Comparison of ENCODE assay signal across 12 cellular contexts in the genomic region with DNA sequence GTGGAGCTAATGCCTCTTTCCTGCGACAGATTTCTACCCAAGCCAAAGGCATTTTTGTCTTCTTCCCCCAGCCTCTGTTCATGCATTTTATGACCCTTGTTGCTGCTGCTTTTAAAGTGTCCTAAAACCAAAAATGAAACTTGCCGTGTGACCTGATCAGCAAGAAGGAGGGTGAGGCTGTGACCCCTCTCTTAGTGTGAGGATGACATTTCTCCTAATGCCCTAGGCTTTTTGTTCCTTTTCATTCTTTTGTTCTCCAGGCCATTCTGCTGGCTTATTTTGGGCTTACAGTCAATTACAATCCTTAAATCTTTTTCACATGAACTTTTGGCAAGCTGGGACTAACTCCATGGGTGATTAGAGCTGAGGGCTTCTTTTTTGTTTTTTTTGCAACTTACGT. TPM values are rescaled to one million over a fixed set of nuclear protein-coding genes. Genes with fewer than 3 reads are reported as not detected.
DNase-seq lines count a peak whose midpoint lies in the region; ATAC-seq, FAIRE-seq and TF ChIP-seq lines count a peak whose summit lies in the region.
"Had no signal": no experiment of that assay in that cellular context is flagged by ENCODE, and none has a peak within 500 bp of the region (broad histone marks: within the 10 kb centered on the region; RNA-seq: fewer than 3 reads in every experiment).

No MANE protein-coding gene starts in this region.

- TF ChIP-seq CTCF in GM23338 (conservative IDR thresholded peaks at IDR 0.05; ENCODE audit: low read depth in 2 of 2) = no peak

- peaks cover 24% of the 10 kb centered on the region for H3K79me1 ChIP-seq in trophoblast cell (ENCODE audit: low read length)

- H2BK12ac ChIP-seq in trophoblast cell (ENCODE audit: low read length) = peak overlapping the region; percentile 55

- H3K4me3 ChIP-seq in GM23338 (no peak overlapping the region), trophoblast cell (ENCODE audit: low read depth, low read length) (no peak overlapping the region)

- no peaks in the 10 kb centered on the region for H3K9me3 ChIP-seq in trophoblast cell (ENCODE audit: insufficient read depth, low read depth, low read length)
- H3K9me3 ChIP-seq: neutrophil had no signal

- H3K23ac ChIP-seq in trophoblast cell (ENCODE audit: low read length) = no peak overlapping the region

- no peak for TF ChIP-seq POLR2A in GM12892 (IDR thresholded peaks at IDR 0.05; ENCODE audit: low read depth, low read length)

- H3K79me2 ChIP-seq in GM23338 (replicated peaks; ENCODE audit: insufficient read depth) (peaks cover 88% of the 10 kb centered on the region), trophoblast cell (ENCODE audit: control insufficient read depth, insufficient read depth, low read length, poor library complexity) (peaks cover 8% of the 10 kb centered on the region)

- H3K27ac Mint-ChIP-seq in GM23338 = peak overlapping the region; percentile 56

- H4K91ac ChIP-seq in trophoblast cell (ENCODE audit: low read depth, low read length) = peak overlapping the region; percentile 79

- H2AK5ac ChIP-seq in trophoblast cell (ENCODE audit: low read length) = peak overlapping the region; percentile 60

- H2AFZ ChIP-seq in GM23338 (no peak overlapping the region), trophoblast cell (ENCODE audit: insufficient read depth, low read length, poor library complexity) (no peak overlapping the region)

- H2BK5ac ChIP-seq in trophoblast cell (ENCODE audit: low read depth, low read length, poor library complexity) = peak overlapping the region; percentile 67

- H3K27ac ChIP-seq in GM23338 (ENCODE audit: low read depth) (peak overlapping the region; percentile 60), trophoblast cell (ENCODE audit: low read depth, low read length) (peak overlapping the region; percentile 78)
- H3K27ac ChIP-seq: neutrophil had no signal

- H3F3A ChIP-seq in GM23338 (replicated peaks; ENCODE audit: low read depth) = no peaks in the 10 kb centered on the region

- H3K36me3 ChIP-seq in GM23338 (ENCODE audit: insufficient read depth) (no peaks in the 10 kb centered on the region), trophoblast cell (ENCODE audit: control insufficient read depth in 1 of 2, insufficient read depth in 2 of 2, low read length in 2 of 2) (no peaks in the 10 kb centered on the region)

- H3K4me2 ChIP-seq in GM23338 (0 out of 2 replicates have a peak overlapping the region, but pooled peaks have one; percentile 25), trophoblast cell (ENCODE audit: low read length) (no peak overlapping the region)

- WGBS in trophoblast cell (ENCODE audit: extremely low coverage, insufficient coverage, insufficient read length) = no CpG with 5 or more reads among the region's 3 CpGs

- H3K27me3 ChIP-seq in GM23338 (ENCODE audit: insufficient read depth) (no peaks in the 10 kb centered on the region), trophoblast cell (ENCODE audit: insufficient read depth, low read length) (no peaks in the 10 kb centered on the region)
- H3K27me3 ChIP-seq: neutrophil had no signal

- no peak overlapping the region for H4K12ac ChIP-seq in trophoblast cell (ENCODE audit: low read depth, low read length)

- H3K27me3 Mint-ChIP-seq in GM23338 (ENCODE audit: insufficient read depth, low read depth, poor library complexity) = peaks cover 6% of the 10 kb centered on the region
- H3K27me3 Mint-ChIP-seq: effector memory CD8-positive, alpha-beta T cell had no signal

- peaks cover 59% of the 10 kb centered on the region for H3K4me1 Mint-ChIP-seq in GM23338

- H3K9me3 Mint-ChIP-seq in GM23338 = peaks cover 3% of the 10 kb centered on the region; the same call in 2 of the 3 replicates
- H3K9me3 Mint-ChIP-seq: effector memory CD8-positive, alpha-beta T cell had no signal

- H3K4me3 Mint-ChIP-seq in GM23338 = no peak overlapping the region
- H3K4me3 Mint-ChIP-seq: effector memory CD8-positive, alpha-beta T cell had no signal

- H3K9ac ChIP-seq in trophoblast cell (ENCODE audit: low read length) = no peak overlapping the region

- peaks cover 4% of the 10 kb centered on the region; the same call in 2 of the 3 replicates for H3K36me3 Mint-ChIP-seq in GM23338 (ENCODE audit: low read depth)

- no peak for FAIRE-seq in GM12892 (lab: Jason Lieb, UNC)

- peaks cover 34% of the 10 kb centered on the region for H3K4me1 ChIP-seq in GM23338 (ENCODE audit: insufficient read depth)
- H3K4me1 ChIP-seq in trophoblast cell (ENCODE audit: control insufficient read depth in 1 of 2, insufficient read depth in 2 of 2, low read length in 2 of 2) = peaks cover 34 to 44% of the 10 kb centered on the region in 2 experiments

- H2BK120ac ChIP-seq in trophoblast cell (ENCODE audit: insufficient read depth, low read length, poor library complexity) = peak overlapping the region; percentile 39

- peak overlapping the region; percentile 82 for H3K14ac ChIP-seq in trophoblast cell (ENCODE audit: low read length)

- ATAC-seq in GM18517 (IDR thresholded peaks at IDR 0.05; ENCODE audit: unreplicated experiment) (peak; percentile 70), GM23338 (no peak; the same call in 2 of the 3 replicates), HG02588 (IDR thresholded peaks at IDR 0.05; ENCODE audit: unreplicated experiment) (no peak), GM21367 (IDR thresholded peaks at IDR 0.05; ENCODE audit: unreplicated experiment) (no peak)
- ATAC-seq: effector memory CD8-positive, alpha-beta T cell had no signal

- DNase-seq in GM23338 (ENCODE audit: low spot score) (no peak), NAMALWA (ENCODE audit: low spot score) (peak; percentile 29), trophoblast cell (peak; percentile 10 to 40), GM12892 (ENCODE audit: insufficient read length) (no peak), NCI-H748 (lab: John Stamatoyannopoulos, UW; ENCODE audit: unreplicated experiment) (no peak)
- DNase-seq: DMS 273 treated with DMSO at 0.1 percent for 48 hours; effector memory CD8-positive, alpha-beta T cell; Karpas-422 had no signal

- H3K4ac ChIP-seq in trophoblast cell (ENCODE audit: low read depth, low read length) = peak overlapping the region; percentile 39

- H3K9me2 ChIP-seq in GM23338 (ENCODE audit: insufficient read depth) = no peaks in the 10 kb centered on the region

- peak overlapping the region; percentile 44 for H4K8ac ChIP-seq in trophoblast cell (ENCODE audit: low read depth, low read length)

- peak overlapping the region; percentile 45 for H3K18ac ChIP-seq in trophoblast cell (ENCODE audit: low read length)

- H4K20me1 ChIP-seq in GM23338 (replicated peaks; ENCODE audit: insufficient read depth) = no peaks in the 10 kb centered on the region

TF ChIP-seq in GM23338, 12 proteins besides CTCF, POLR2A, EP300 and RAD21:
- TF ChIP-seq NANOG (IDR thresholded peaks at IDR 0.05; ENCODE audit: borderline replicate concordance) (no peak), POLR2AphosphoS5 (IDR thresholded peaks at IDR 0.05; ENCODE audit: low read depth) (no peak), ETS1 (IDR thresholded peaks at IDR 0.05) (no peak)

RNA-seq across cellular contexts. Expression of gene PTTG2, which starts 34.4 kb away (rescaled TPM):
- not detected in 2 replicates for total RNA-seq in GM23338 (2014; rRNA removed; shearing (Covaris generic))
- 1.1 TPM in 1 of 2 replicates, not detected in the other for polyA plus RNA-seq in GM23338 (2016; fragmentation: Nextera tagmentation; extraction: Ambion mirVana)
- not detected in 2 replicates for polyA plus RNA-seq in trophoblast cell (2013)
- not detected for polyA plus RNA-seq in GM12892 (2012; ENCODE audit: missing spikeins)

Comparison
In these comparisons a context has a peak if more than half of its experiments do, and no peak if none do; other contexts are left out.
1. DNase-seq: peak in NAMALWA (single experiment) and trophoblast cell (2 of 2); none in GM23338 (single experiment), GM12892 (single experiment) and NCI-H748 (single experiment).